In the genomic region with DNA sequence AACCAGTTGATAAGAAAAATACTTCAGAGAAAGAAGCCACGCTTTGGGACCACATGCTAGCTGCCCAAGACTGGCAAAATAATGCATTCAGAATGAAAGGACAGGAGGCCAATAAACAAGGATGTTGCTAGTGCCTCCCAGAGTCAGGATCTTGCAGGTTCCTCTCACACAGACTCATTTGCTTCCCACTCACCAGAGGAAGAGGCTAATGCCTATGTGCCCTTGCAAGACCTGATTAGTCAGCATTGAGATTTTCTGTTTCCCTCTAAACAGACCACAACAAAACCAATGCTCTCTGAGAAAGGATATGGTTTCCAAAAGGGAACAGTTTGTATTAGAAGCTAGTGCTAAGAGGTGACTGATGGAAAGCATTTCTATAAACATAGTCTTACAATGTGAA, we compare ENCODE assay signal across 12 cellular contexts.
DNase-seq lines count a peak whose midpoint lies in the region; ATAC-seq and TF ChIP-seq lines count a peak whose summit lies in the region.
"Had no signal": no experiment of that assay in that cellular context is flagged by ENCODE, and none has a peak within 500 bp of the region (broad histone marks: within the 10 kb centered on the region; RNA-seq: fewer than 3 reads in every experiment).

No MANE protein-coding gene starts in this region.

- peaks cover 74% of the 10 kb centered on the region for H3K36me3 Mint-ChIP-seq in activated naive CD4-positive, alpha-beta T cell treated with anti-CD3 and anti-CD28 coated beads, Interleukin-2, amount 10 ng/mL, durations not matched to agents 7 days and 5 days
- peaks cover 43% of the 10 kb centered on the region for H3K36me3 Mint-ChIP-seq in activated CD4-positive, alpha-beta memory T cell treated with anti-CD3 and anti-CD28 coated beads for 36 hours

- no peak for DNase-seq in activated naive CD4-positive, alpha-beta T cell treated with anti-CD3 and anti-CD28 coated beads, Interleukin-2, amount 10 ng/mL, durations not matched to agents 7 days and 5 days
- DNase-seq in activated naive CD4-positive, alpha-beta T cell (lab: John Stamatoyannopoulos, UW): no peak
- peak; percentile 21 for DNase-seq in activated CD4-positive, alpha-beta memory T cell treated with anti-CD3 and anti-CD28 coated beads for 36 hours
- peak; percentile 26 for DNase-seq in globus pallidus (ENCODE audit: low spot score)
- peak in 1 of 2 donors; percentile 23 for DNase-seq in stimulated activated naive CD8-positive, alpha-beta T cell treated with anti-CD3 and anti-CD28 coated beads, Interleukin-15, amount 100 ng/mL, for 72 hours
- no peak for DNase-seq in testis
- DNase-seq: DMS153, KG1 had no signal

- no peaks in the 10 kb centered on the region for H3K9me3 Mint-ChIP-seq in activated naive CD4-positive, alpha-beta T cell treated with anti-CD3 and anti-CD28 coated beads, Interleukin-2, amount 10 ng/mL, durations not matched to agents 7 days and 5 days
- H3K9me3 Mint-ChIP-seq in activated CD4-positive, alpha-beta memory T cell treated with anti-CD3 and anti-CD28 coated beads for 36 hours: no peaks in the 10 kb centered on the region
- no peaks in the 10 kb centered on the region for H3K9me3 Mint-ChIP-seq in stimulated activated naive CD8-positive, alpha-beta T cell treated with anti-CD3 and anti-CD28 coated beads, Interleukin-15, amount 100 ng/mL, for 72 hours

- 92 to 100% methylated on average over 1 of the region's 1 CpG for WGBS in testis, 2 donors

- POLR2A ChIA-PET in activated CD4-positive, alpha-beta memory T cell treated with anti-CD3 and anti-CD28 coated beads for 36 hours (lab: Charles Lee): no interaction called here

- intact Hi-C loops in activated CD4-positive, alpha-beta memory T cell treated with anti-CD3 and anti-CD28 coated beads for 36 hours (cut with micrococcal nuclease): no loop called here
- intact Hi-C loops in testis (cut with DNase I; ENCODE audit: low total_unique reads): no loop called here

- peak overlapping the region; percentile 3 for H3K27ac Mint-ChIP-seq in activated naive CD4-positive, alpha-beta T cell treated with anti-CD3 and anti-CD28 coated beads, Interleukin-2, amount 10 ng/mL, durations not matched to agents 7 days and 5 days
- H3K27ac Mint-ChIP-seq in activated CD4-positive, alpha-beta memory T cell treated with anti-CD3 and anti-CD28 coated beads for 36 hours: peak overlapping the region; percentile 14
- peak overlapping the region in 1 of 2 donors; percentile 48 for H3K27ac Mint-ChIP-seq in stimulated activated naive CD8-positive, alpha-beta T cell treated with anti-CD3 and anti-CD28 coated beads, Interleukin-15, amount 100 ng/mL, for 72 hours

- no peak overlapping the region for H3K27ac ChIP-seq in testis
- H3K27ac ChIP-seq: SJSA1 had no signal

- H3K27me3 Mint-ChIP-seq in activated naive CD4-positive, alpha-beta T cell treated with anti-CD3 and anti-CD28 coated beads, Interleukin-2, amount 10 ng/mL, durations not matched to agents 7 days and 5 days: no peaks in the 10 kb centered on the region
- H3K27me3 Mint-ChIP-seq in activated CD4-positive, alpha-beta memory T cell treated with anti-CD3 and anti-CD28 coated beads for 36 hours: no peaks in the 10 kb centered on the region
- no peaks in the 10 kb centered on the region for H3K27me3 Mint-ChIP-seq in stimulated activated naive CD8-positive, alpha-beta T cell treated with anti-CD3 and anti-CD28 coated beads, Interleukin-15, amount 100 ng/mL, for 72 hours
- H3K27me3 Mint-ChIP-seq: activated naive CD8-positive, alpha-beta T cell had no signal

- no peaks in the 10 kb centered on the region for H3K4me1 ChIP-seq in testis
- H3K4me1 ChIP-seq: SJSA1 had no signal

- H3K27me3 ChIP-seq in testis: no peaks in the 10 kb centered on the region
- H3K27me3 ChIP-seq: SJSA1 had no signal

- CTCF ChIA-PET in activated naive CD4-positive, alpha-beta T cell treated with anti-CD3 and anti-CD28 coated beads, Interleukin-2, amount 10 ng/mL, durations not matched to agents 7 days and 5 days (lab: Charles Lee): no interaction called here
- CTCF ChIA-PET in activated CD4-positive, alpha-beta memory T cell treated with anti-CD3 and anti-CD28 coated beads for 36 hours (lab: Charles Lee): interaction anchor here (1.0 kb wide), 1 partner anchor 24 kb away, joined by 4 read pairs; no protein-coding TSS in a partner anchor

- H3K36me3 ChIP-seq in testis (ENCODE audit: low read depth, missing control alignments): no peaks in the 10 kb centered on the region

- TF ChIP-seq CTCF in testis (IDR thresholded peaks at IDR 0.05): no peak

- peak; percentile 90 for ATAC-seq in stimulated activated naive CD8-positive, alpha-beta T cell treated with anti-CD3 and anti-CD28 coated beads, Interleukin-15, amount 100 ng/mL, for 72 hours
- ATAC-seq in HG03439 (IDR thresholded peaks at IDR 0.05; ENCODE audit: unreplicated experiment) (no peak), HG03460 (IDR thresholded peaks at IDR 0.05; ENCODE audit: unreplicated experiment) (no peak)

- TF ChIP-seq POLR2A in testis (IDR thresholded peaks at IDR 0.05): no peak

- H3K4me1 Mint-ChIP-seq in activated naive CD4-positive, alpha-beta T cell treated with anti-CD3 and anti-CD28 coated beads, Interleukin-2, amount 10 ng/mL, durations not matched to agents 7 days and 5 days: peaks cover 13% of the 10 kb centered on the region
- peaks cover 15% of the 10 kb centered on the region for H3K4me1 Mint-ChIP-seq in activated CD4-positive, alpha-beta memory T cell treated with anti-CD3 and anti-CD28 coated beads for 36 hours (ENCODE audit: low read depth)
- peaks cover 19% of the 10 kb centered on the region for H3K4me1 Mint-ChIP-seq in stimulated activated naive CD8-positive, alpha-beta T cell treated with anti-CD3 and anti-CD28 coated beads, Interleukin-15, amount 100 ng/mL, for 72 hours

- no peak overlapping the region for H3K4me3 ChIP-seq in testis
- H3K4me3 ChIP-seq: SJSA1 had no signal

- no peak overlapping the region for H3K4me3 Mint-ChIP-seq in activated naive CD4-positive, alpha-beta T cell treated with anti-CD3 and anti-CD28 coated beads, Interleukin-2, amount 10 ng/mL, durations not matched to agents 7 days and 5 days
- H3K4me3 Mint-ChIP-seq in activated CD4-positive, alpha-beta memory T cell treated with anti-CD3 and anti-CD28 coated beads for 36 hours: no peak overlapping the region
- H3K4me3 Mint-ChIP-seq in stimulated activated naive CD8-positive, alpha-beta T cell treated with anti-CD3 and anti-CD28 coated beads, Interleukin-15, amount 100 ng/mL, for 72 hours: no peak overlapping the region
- H3K4me3 Mint-ChIP-seq: activated naive CD8-positive, alpha-beta T cell had no signal

- H3K9me3 ChIP-seq in testis: no peaks in the 10 kb centered on the region
- H3K9me3 ChIP-seq: SJSA1 had no signal

Comparison
In these comparisons a context has a peak if more than half of its experiments do, and no peak if none do; other contexts are left out.
1. DNase-seq: peak in activated CD4-positive, alpha-beta memory T cell treated with anti-CD3 and anti-CD28 coated beads for 36 hours (single experiment) and globus pallidus (single experiment); none in activated naive CD4-positive, alpha-beta T cell treated with anti-CD3 and anti-CD28 coated beads, Interleukin-2, amount 10 ng/mL, durations not matched to agents 7 days and 5 days (single experiment), activated naive CD4-positive, alpha-beta T cell (0 of 4) and testis (single experiment).